In genomic region chr6:33803571-33804053, GRCh38 we compare ENCODE assay signal across 34 cellular contexts. TPM values are rescaled to one million over a fixed set of nuclear protein-coding genes. Genes with fewer than 3 reads are reported as not detected.
"Had no signal": no experiment of that assay in that cellular context is flagged by ENCODE, and none has a peak within 500 bp of the region (broad histone marks: within the 10 kb centered on the region; RNA-seq: fewer than 3 reads in every experiment).

TSS of gene MLN (minus strand) at chr6:33804003. CDS start at chr6:33801163, 2,840 bp downstream.

- FAIRE-seq: RCC 7860 had no signal

- H2AFZ ChIP-seq: PC-9 had no signal

- H3K36me3 Mint-ChIP-seq: activated naive CD4-positive, alpha-beta T cell treated with anti-CD3 and anti-CD28 coated beads, Interleukin-2, amount 50 U/mL, for 24 hours; activated naive CD8-positive, alpha-beta T cell treated with anti-CD3 and anti-CD28 coated beads, Interleukin-2, amount 10 ng/mL, durations not matched to agents 7 days and 5 days had no signal

- H3K9ac ChIP-seq: KMS-11 had no signal

- H3K27ac Mint-ChIP-seq: activated CD4-positive, alpha-beta T cell treated with anti-CD3 and anti-CD28 coated beads, Interleukin-2, amount 10 ng/mL, durations not matched to agents 24 days and 14 days; activated CD8-positive, alpha-beta T cell treated with anti-CD3 and anti-CD28 coated beads for 36 hours; activated naive CD4-positive, alpha-beta T cell treated with anti-CD3 and anti-CD28 coated beads, Interleukin-2, amount 50 U/mL, for 24 hours; activated naive CD8-positive, alpha-beta T cell treated with anti-CD3 and anti-CD28 coated beads, Interleukin-2, amount 10 ng/mL, durations not matched to agents 7 days and 5 days; activated T-cell treated with anti-CD3 and anti-CD28 coated beads, Interleukin-2, amount 50 U/mL, for 72 hours; activated T-helper 17 cell treated with anti-CD3 and anti-CD28 coated beads, Interleukin-2, amount 50 U/mL, for 72 hours had no signal

- H3K36me3 ChIP-seq: ascending aorta, breast epithelium had no signal

- H3K4me1 ChIP-seq: ascending aorta, breast epithelium had no signal

- H3K4me3 Mint-ChIP-seq: activated CD4-positive, alpha-beta T cell treated with anti-CD3 and anti-CD28 coated beads, Interleukin-2, amount 10 ng/mL, durations not matched to agents 24 days and 14 days; activated CD8-positive, alpha-beta T cell treated with anti-CD3 and anti-CD28 coated beads for 36 hours; activated naive CD4-positive, alpha-beta T cell treated with anti-CD3 and anti-CD28 coated beads, Interleukin-2, amount 50 U/mL, for 24 hours; activated naive CD8-positive, alpha-beta T cell treated with anti-CD3 and anti-CD28 coated beads, Interleukin-2, amount 10 ng/mL, durations not matched to agents 7 days and 5 days; activated T-cell treated with anti-CD3 and anti-CD28 coated beads, Interleukin-2, amount 50 U/mL, for 72 hours; activated T-helper 17 cell treated with anti-CD3 and anti-CD28 coated beads, Interleukin-2, amount 50 U/mL, for 72 hours had no signal

- H3K9me3 ChIP-seq: ascending aorta, breast epithelium had no signal

- H3K27me3 ChIP-seq: ascending aorta had no signal

- H3K4me3 ChIP-seq: ascending aorta, breast epithelium, PC-9 had no signal

- H3K4me2 ChIP-seq: KMS-11, PC-9 had no signal

- ATAC-seq: activated CD8-positive, alpha-beta T cell treated with anti-CD3 and anti-CD28 coated beads for 36 hours; activated T-cell treated with anti-CD3 and anti-CD28 coated beads, Interleukin-2, amount 50 U/mL, for 72 hours; activated T-helper 17 cell treated with anti-CD3 and anti-CD28 coated beads, Interleukin-2, amount 50 U/mL, for 72 hours; Right ventricle myocardium inferior had no signal

- H3K27ac ChIP-seq: ascending aorta, breast epithelium, KMS-11, PC-9, RWPE1 had no signal

- DNase-seq: activated CD4-positive, alpha-beta T cell treated with anti-CD3 and anti-CD28 coated beads, Interleukin-2, amount 10 ng/mL, durations not matched to agents 24 days and 14 days; activated CD4-positive, alpha-beta T cell treated with anti-CD3 and anti-CD28 coated beads, Interleukin-2, amount 50 U/mL, for 4 hours; activated CD8-positive, alpha-beta T cell treated with anti-CD3 and anti-CD28 coated beads for 36 hours; activated effector memory CD4-positive, alpha-beta T cell treated with anti-CD3 and anti-CD28 coated beads, Interleukin-2, amount 50 U/mL, for 16 hours; activated naive CD4-positive, alpha-beta T cell treated with Interleukin-2 at 50 U/mL for 16 hours; activated naive CD8-positive, alpha-beta T cell treated with anti-CD3 and anti-CD28 coated beads, Interleukin-2, amount 10 ng/mL, durations not matched to agents 7 days and 5 days; activated T-cell treated with anti-CD3 and anti-CD28 coated beads, Interleukin-2, amount 50 U/mL, for 1 hour; activated T-cell treated with anti-CD3 and anti-CD28 coated beads, Interleukin-2, amount 50 U/mL, for 72 hours; amygdala; caudate nucleus; NCI-H1092 treated with DMSO at 0.1 percent for 48 hours; NCI-H1417; NCI-H146; NCI-H187; NCI-H2029 treated with DMSO at 0.1 percent for 48 hours; NCI-H2107; NCI-H2171; NCI-H524; PC-9; SW 1271; T-helper 1 cell; T1000 had no signal

- H3K9me3 Mint-ChIP-seq: activated CD4-positive, alpha-beta T cell treated with anti-CD3 and anti-CD28 coated beads, Interleukin-2, amount 10 ng/mL, durations not matched to agents 24 days and 14 days; activated CD8-positive, alpha-beta T cell treated with anti-CD3 and anti-CD28 coated beads for 36 hours; activated naive CD4-positive, alpha-beta T cell treated with anti-CD3 and anti-CD28 coated beads, Interleukin-2, amount 50 U/mL, for 24 hours; activated naive CD8-positive, alpha-beta T cell treated with anti-CD3 and anti-CD28 coated beads, Interleukin-2, amount 10 ng/mL, durations not matched to agents 7 days and 5 days; activated T-cell treated with anti-CD3 and anti-CD28 coated beads, Interleukin-2, amount 50 U/mL, for 72 hours; activated T-helper 17 cell treated with anti-CD3 and anti-CD28 coated beads, Interleukin-2, amount 50 U/mL, for 72 hours had no signal

RNA-seq across cellular contexts. Expression of gene MLN, which starts in this region (rescaled TPM):
- total RNA-seq: activated CD4-positive, alpha-beta T cell treated with anti-CD3 and anti-CD28 coated beads, Interleukin-2, amount 10 ng/mL, durations not matched to agents 24 days and 14 days; activated CD8-positive, alpha-beta memory T cell treated with anti-CD3 and anti-CD28 coated beads for 36 hours; activated CD8-positive, alpha-beta T cell treated with anti-CD3 and anti-CD28 coated beads for 36 hours; activated naive CD8-positive, alpha-beta T cell treated with anti-CD3 and anti-CD28 coated beads, Interleukin-2, amount 10 ng/mL, durations not matched to agents 7 days and 5 days; activated T-cell treated with anti-CD3 and anti-CD28 coated beads, Interleukin-2, amount 50 U/mL, for 72 hours; activated T-helper 17 cell treated with anti-CD3 and anti-CD28 coated beads, Interleukin-2, amount 50 U/mL, for 72 hours; ascending aorta; breast epithelium; LHCN-M2; PC-9; Right ventricle myocardium inferior; T-helper 2 cell treated with Interferon-gamma antibody and Interleukin-4, amounts not matched to agents 100 ng/mL and 5 ng/mL, for 36 hours had no signal
- polyA plus RNA-seq: adipose tissue had no signal
